Comparison of ENCODE assay signal across 21 cellular contexts in genomic region chr12:124097681-124098080, GRCh38.
DNase-seq lines count a peak whose midpoint lies in the region; ATAC-seq and TF ChIP-seq lines count a peak whose summit lies in the region.
"Had no signal": no experiment of that assay in that cellular context is flagged by ENCODE, and none has a peak within 500 bp of the region (broad histone marks: within the 10 kb centered on the region; RNA-seq: fewer than 3 reads in every experiment).

No MANE protein-coding gene starts in this region.

- no peaks in the 10 kb centered on the region for H3K79me1 ChIP-seq in neuronal stem cell (ENCODE audit: low read depth, low read length)

- H2BK5ac ChIP-seq in neuronal stem cell (ENCODE audit: low read length) = no peak overlapping the region

- peak in 1 of 2 donors; percentile 6 for TF ChIP-seq EP300 in tibial nerve (IDR thresholded peaks at IDR 0.05)

- no peak for TF ChIP-seq CTCF in fibroblast of the aortic adventitia (IDR thresholded peaks at IDR 0.05; ENCODE audit: insufficient read depth, low read length)
- no peak for TF ChIP-seq CTCF in tibial nerve (IDR thresholded peaks at IDR 0.05)
- no peak for TF ChIP-seq CTCF in omental fat pad (IDR thresholded peaks at IDR 0.05)

- H3K23ac ChIP-seq in neuronal stem cell (ENCODE audit: low read depth, low read length, poor library complexity) = no peak overlapping the region

- H3K4me3 ChIP-seq in fibroblast of the aortic adventitia (ENCODE audit: low read depth, low read length) = no peak overlapping the region
- H3K4me3 ChIP-seq in neuronal stem cell (ENCODE audit: low read length in 2 of 2) = no peak overlapping the region
- no peak overlapping the region for H3K4me3 ChIP-seq in tibial nerve
- H3K4me3 ChIP-seq: A549, HAP-1, left lung, mucosa of descending colon, ovary, SJSA1, skin epidermis, stomach had no signal

- no peak overlapping the region for H3K18ac ChIP-seq in neuronal stem cell (ENCODE audit: low read length)

- H4K91ac ChIP-seq in neuronal stem cell (ENCODE audit: low read depth, low read length, poor library complexity) = no peak overlapping the region

- WGBS in neuronal stem cell (ENCODE audit: extremely low coverage in 2 of 2, insufficient read length in 2 of 2, insufficient replicate concordance in 1 of 2), 2 donors = no CpG with 5 or more reads among the region's 7 CpGs
- whole genome bisulfite sequencing in tibial nerve, 2 donors = 16 to 22% methylated on average over 7 of the region's 7 CpGs

- H2AFZ ChIP-seq in neuronal stem cell (ENCODE audit: low read length) = peak overlapping the region; percentile 27

- no peak overlapping the region for H3K4ac ChIP-seq in neuronal stem cell (ENCODE audit: low read length)

- no peak for TF ChIP-seq POLR2A in tibial nerve (IDR thresholded peaks at IDR 0.05)

- no peak overlapping the region for H3K9ac ChIP-seq in neuronal stem cell (ENCODE audit: low read depth, low read length, poor library complexity)

- no peak overlapping the region for H3K14ac ChIP-seq in neuronal stem cell (ENCODE audit: low read length)

- H3K36me3 ChIP-seq in neuronal stem cell (replicated peaks in 1 of 2; ENCODE audit: control insufficient read depth in 2 of 2, insufficient read depth in 2 of 2, low read length in 2 of 2) (no peaks in the 10 kb centered on the region), tibial nerve (no peaks in the 10 kb centered on the region)
- H3K36me3 ChIP-seq: HAP-1, left lung, ovary, SJSA1, stomach had no signal

- no peak overlapping the region for H4K8ac ChIP-seq in neuronal stem cell (ENCODE audit: low read depth, low read length)

- no peak overlapping the region for H3K27ac ChIP-seq in neuronal stem cell (replicated peaks; ENCODE audit: low read length)
- peak overlapping the region; percentile 45 to 88 (median 68) for H3K27ac ChIP-seq in tibial nerve
- H3K27ac ChIP-seq: A549, left lung, SJSA1, skin epidermis, VCaP had no signal

- peak; percentile 46 for DNase-seq in cardiac septum (ENCODE audit: low spot score)
- no peak for DNase-seq in left ventricle myocardium superior
- peak; percentile 23 for DNase-seq in fibroblast of the aortic adventitia (ENCODE audit: low read depth)
- no peak for DNase-seq in neuronal stem cell (ENCODE audit: low spot score)
- DNase-seq in tibial nerve (ENCODE audit: low spot score in 2 of 2) = no peak
- no peak for DNase-seq in iPS-NIHi7 (ENCODE audit: extremely low spot score)
- no peak for DNase-seq in omental fat pad (ENCODE audit: low spot score)
- DNase-seq: activated CD4-positive, alpha-beta T cell treated with anti-CD3 and anti-CD28 coated beads, Interleukin-2, amount 50 U/mL, for 48 hours; activated gamma-delta T cell; GDM1; left lung; mucosa of descending colon; stimulated activated CD4-positive, alpha-beta T cell treated with anti-CD3 and anti-CD28 coated beads, Interleukin-2, amount 100 ng/mL, for 48 hours; stomach had no signal

- no peak for ATAC-seq in left ventricle myocardium superior
- no peak for ATAC-seq in GM18520 (IDR thresholded peaks at IDR 0.05; ENCODE audit: unreplicated experiment)
- ATAC-seq in omental fat pad (ENCODE audit: low FRiP score) = no peak
- ATAC-seq: left lung, mucosa of descending colon had no signal

- H3K9me3 ChIP-seq in neuronal stem cell (replicated peaks in 1 of 2; ENCODE audit: control insufficient read depth in 2 of 2, insufficient read depth in 1 of 2, low read depth in 1 of 2, low read length in 2 of 2) (peaks cover 6 to 10% of the 10 kb centered on the region in 2 donors), tibial nerve (no peaks in the 10 kb centered on the region)
- H3K9me3 ChIP-seq: HAP-1, left lung, mucosa of descending colon, ovary, SJSA1, stomach had no signal

- H3K27me3 ChIP-seq in neuronal stem cell (ENCODE audit: control insufficient read depth in 3 of 3, insufficient read depth in 3 of 3, low read depth in 1 of 3, low read length in 3 of 3) (no peaks in the 10 kb centered on the region), tibial nerve (no peaks in the 10 kb centered on the region)
- H3K27me3 ChIP-seq: ovary, stomach had no signal

- H2AK5ac ChIP-seq in neuronal stem cell (ENCODE audit: low read depth, low read length) = no peak overlapping the region

- intact Hi-C loops in cardiac septum (cut with DNase I) (no loop called here), left ventricle myocardium superior (cut with micrococcal nuclease) (no loop called here)

- H3K4me2 ChIP-seq in neuronal stem cell (ENCODE audit: insufficient read depth, low read length, poor library complexity, severe bottlenecking) = no peak overlapping the region
- H3K4me2 ChIP-seq: A549 had no signal

- H3K4me1 ChIP-seq in neuronal stem cell (ENCODE audit: control insufficient read depth in 2 of 2, insufficient read depth in 1 of 2, low read depth in 1 of 2, low read length in 2 of 2) (peaks cover 19 to 24% of the 10 kb centered on the region in 2 donors), tibial nerve (peaks cover 0 to 32% (median 20%) of the 10 kb centered on the region in 4 donors)
- H3K4me1 ChIP-seq: A549, HAP-1, left lung, SJSA1 had no signal

- no peak overlapping the region for H2BK15ac ChIP-seq in neuronal stem cell (ENCODE audit: low read length)

- no peak overlapping the region for H2BK12ac ChIP-seq in neuronal stem cell (ENCODE audit: low read length)

- H2BK120ac ChIP-seq in neuronal stem cell (ENCODE audit: low read depth, low read length) = no peak overlapping the region

Comparison
In these comparisons a context has a peak if more than half of its experiments do, and no peak if none do; other contexts are left out.
1. DNase-seq: peak in cardiac septum (single experiment) and fibroblast of the aortic adventitia (single experiment); none in left ventricle myocardium superior (single experiment), neuronal stem cell (single experiment), tibial nerve (0 of 2), iPS-NIHi7 (single experiment) and omental fat pad (single experiment).